In the genomic region with DNA sequence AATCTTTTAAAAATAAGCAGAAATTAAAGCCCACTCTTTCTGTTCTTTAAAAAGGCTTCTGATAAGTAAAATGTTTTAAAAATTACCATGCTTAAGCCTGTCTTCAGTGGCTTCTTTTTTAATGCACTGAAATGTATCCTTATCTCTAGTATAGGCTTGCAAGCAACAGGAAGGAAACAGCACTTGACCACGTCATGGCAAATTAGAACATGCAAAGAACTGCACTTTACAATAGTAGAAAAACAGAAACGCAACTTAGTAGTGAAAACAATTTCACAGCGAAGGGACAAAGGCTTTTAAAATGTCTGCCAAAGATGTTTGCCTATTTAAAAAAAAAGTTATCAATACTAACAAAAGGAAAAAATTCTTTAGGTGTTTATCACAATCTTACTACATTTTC, we compare ENCODE assay signal across 8 cellular contexts. TPM values are rescaled to one million over a fixed set of nuclear protein-coding genes. Genes with fewer than 3 reads are reported as not detected.
DNase-seq lines count a peak whose midpoint lies in the region; ATAC-seq and TF ChIP-seq lines count a peak whose summit lies in the region.

No MANE protein-coding gene starts in this region.

- peaks cover 16% of the 10 kb centered on the region for H3K36me3 Mint-ChIP-seq in activated T-cell treated with anti-CD3 and anti-CD28 coated beads, Interleukin-2, amount 50 U/mL, for 4 hours (ENCODE audit: insufficient read depth)

- DNase-seq in GF-D8 (lab: John Stamatoyannopoulos, UW) (peak; percentile 96), Karpas-422 (peak; percentile 92), glomerular endothelial cell (ENCODE audit: extremely low read depth, low read depth, low spot score) (peak; percentile 92), PC-9 (no peak), NCI-H345 treated with DMSO at 0.1 percent for 48 hours (lab: John Stamatoyannopoulos, UW; ENCODE audit: unreplicated experiment) (no peak)
- DNase-seq in activated T-cell treated with anti-CD3 and anti-CD28 coated beads, Interleukin-2, amount 50 U/mL, for 4 hours: peak; percentile 31
- peak; percentile 56 for DNase-seq in stimulated activated CD4-positive, alpha-beta T cell treated with anti-CD3 and anti-CD28 coated beads, Interleukin-1b, Interleukin-23, amount 100 ng/mL, for 48 hours

- peak overlapping the region; percentile 96 for H3K4me2 ChIP-seq in Karpas-422 (ENCODE audit: low read depth, low read length, poor library complexity, severe bottlenecking)
- no peak overlapping the region for H3K4me2 ChIP-seq in PC-9

- H3F3A ChIP-seq in PC-9 (ENCODE audit: insufficient read depth, low read depth): no peaks in the 10 kb centered on the region

- H3K27me3 ChIP-seq in Karpas-422 (ENCODE audit: low read length) (no peaks in the 10 kb centered on the region), PC-9 (ENCODE audit: insufficient read depth, low read depth) (no peaks in the 10 kb centered on the region)

- H3K9me2 ChIP-seq in Karpas-422 (replicated peaks; ENCODE audit: insufficient read depth, low read length) (no peaks in the 10 kb centered on the region), PC-9 (ENCODE audit: insufficient read depth) (no peaks in the 10 kb centered on the region)

- no peak for TF ChIP-seq CTCF in PC-9 (conservative IDR thresholded peaks at IDR 0.05)

- POLR2A ChIA-PET in PC-9 (lab: Charles Lee; ENCODE audit: unreplicated experiment): no interaction called here

- peaks cover 64% of the 10 kb centered on the region for H3K4me1 Mint-ChIP-seq in activated T-cell treated with anti-CD3 and anti-CD28 coated beads, Interleukin-2, amount 50 U/mL, for 4 hours (ENCODE audit: low read depth)

- no peaks in the 10 kb centered on the region for H3K27me3 Mint-ChIP-seq in activated T-cell treated with anti-CD3 and anti-CD28 coated beads, Interleukin-2, amount 50 U/mL, for 4 hours (ENCODE audit: low read depth)

- H3K27ac ChIP-seq in Karpas-422 (ENCODE audit: low read length): peak overlapping the region; percentile 92
- H3K27ac ChIP-seq in PC-9: no peak overlapping the region

- H2AFZ ChIP-seq in Karpas-422 (ENCODE audit: low read length) (no peak overlapping the region), PC-9 (no peak overlapping the region)

- ATAC-seq in GM21447 (IDR thresholded peaks at IDR 0.05; ENCODE audit: unreplicated experiment): peak; percentile 57
- ATAC-seq in activated T-cell treated with anti-CD3 and anti-CD28 coated beads, Interleukin-2, amount 50 U/mL, for 4 hours: peak; percentile 63 to 71

- H3K4me1 ChIP-seq in Karpas-422 (ENCODE audit: low read length) (peaks cover 98% of the 10 kb centered on the region), PC-9 (replicated peaks; ENCODE audit: insufficient read depth) (no peaks in the 10 kb centered on the region)

- H3K4me3 Mint-ChIP-seq in activated T-cell treated with anti-CD3 and anti-CD28 coated beads, Interleukin-2, amount 50 U/mL, for 4 hours: peak overlapping the region; percentile 93

- H3K9me3 Mint-ChIP-seq in activated T-cell treated with anti-CD3 and anti-CD28 coated beads, Interleukin-2, amount 50 U/mL, for 4 hours: no peaks in the 10 kb centered on the region

- peaks cover 12% of the 10 kb centered on the region; the same call in 1 of the 2 replicates for H3K36me3 ChIP-seq in Karpas-422 (ENCODE audit: insufficient read depth, low read length)
- no peaks in the 10 kb centered on the region for H3K36me3 ChIP-seq in PC-9 (ENCODE audit: low read depth)

- H3K79me2 ChIP-seq in Karpas-422 (ENCODE audit: low read length): peaks cover 98% of the 10 kb centered on the region
- H3K79me2 ChIP-seq in PC-9 (ENCODE audit: low read depth): peaks cover 58% of the 10 kb centered on the region

- H4K20me1 ChIP-seq in Karpas-422 (ENCODE audit: insufficient read depth, low read depth, low read length): peaks cover 18% of the 10 kb centered on the region
- peaks cover 4% of the 10 kb centered on the region; the same call in 1 of the 2 replicates for H4K20me1 ChIP-seq in PC-9 (ENCODE audit: insufficient read depth)

- intact Hi-C loops in PC-9 (cut with micrococcal nuclease; ENCODE audit: unreplicated experiment): no loop called here

- CTCF ChIA-PET in PC-9 (lab: Charles Lee): no interaction called here

- peak overlapping the region; percentile 73 for H3K9ac ChIP-seq in Karpas-422 (ENCODE audit: low read length)

- H3K9me3 ChIP-seq in Karpas-422 (ENCODE audit: low read length) (no peaks in the 10 kb centered on the region), PC-9 (ENCODE audit: insufficient read depth, low read depth) (no peaks in the 10 kb centered on the region)

- H3K4me3 ChIP-seq in Karpas-422 (ENCODE audit: low read length) (peak overlapping the region; percentile 68), PC-9 (no peak overlapping the region)

- no TSS peak for BruUV-seq in PC-9 (replicated peaks; lab: Mats Ljungman, UMichigan)

RNA-seq across cellular contexts. Expression of gene ELF1, which starts 36.3 kb away (rescaled TPM):
- 66.1 and 84.0 TPM in 2 replicates for total RNA-seq in Karpas-422 (2014; rRNA removed; shearing (Covaris generic); ENCODE audit: low replicate concordance)
- 10 to 100 TPM; 49.0 to 56.6 (median 55.9) TPM for total RNA-seq in activated T-cell treated with anti-CD3 and anti-CD28 coated beads, Interleukin-2, amount 50 U/mL, for 4 hours
- total RNA-seq in glomerular endothelial cell (63.6 and 65.6 TPM in 2 replicates), PC-9 (2021) (31.2 and 36.0 TPM in 2 replicates)

Comparison
In these comparisons a context has a peak if more than half of its experiments do, and no peak if none do; other contexts are left out.
1. DNase-seq: peak in GF-D8 (single experiment), Karpas-422 (single experiment), activated T-cell treated with anti-CD3 and anti-CD28 coated beads, Interleukin-2, amount 50 U/mL, for 4 hours (single experiment), glomerular endothelial cell (single experiment) and stimulated activated CD4-positive, alpha-beta T cell treated with anti-CD3 and anti-CD28 coated beads, Interleukin-1b, Interleukin-23, amount 100 ng/mL, for 48 hours (single experiment); none in PC-9 (0 of 2) and NCI-H345 treated with DMSO at 0.1 percent for 48 hours (single experiment).